In the genomic region with DNA sequence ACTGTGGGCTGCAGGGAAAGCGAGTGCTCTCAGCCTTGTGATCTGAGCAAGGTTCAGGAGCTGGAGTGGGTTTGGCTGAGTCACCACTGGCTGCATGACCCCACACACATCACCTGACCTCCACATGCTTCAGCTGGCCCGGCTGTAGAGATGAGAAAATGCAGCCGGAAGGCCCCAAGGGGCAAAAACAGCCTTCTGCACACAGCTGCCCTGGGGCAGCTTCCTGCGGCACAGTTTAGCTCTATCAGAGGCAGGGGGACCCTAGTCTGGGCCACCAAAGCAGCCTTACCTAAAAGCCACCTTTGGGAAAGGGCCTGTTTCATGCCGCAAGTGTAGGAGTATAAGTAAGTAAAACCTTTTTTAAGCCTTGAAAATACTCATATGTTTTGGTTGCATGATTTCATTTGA, we compare ENCODE assay signal across 8 cellular contexts.
DNase-seq lines count a peak whose midpoint lies in the region; ATAC-seq and TF ChIP-seq lines count a peak whose summit lies in the region.

No MANE protein-coding gene starts in this region.

- H3K79me2 ChIP-seq in GM23338 (replicated peaks; ENCODE audit: insufficient read depth) (no peaks in the 10 kb centered on the region), Loucy (ENCODE audit: insufficient read depth, low read length) (no peaks in the 10 kb centered on the region)

- H3K9me3 ChIP-seq in Loucy (ENCODE audit: insufficient read depth, low read depth, low read length) (no peaks in the 10 kb centered on the region), esophagus muscularis mucosa (no peaks in the 10 kb centered on the region)

- H2AFZ ChIP-seq in GM23338: peak overlapping the region; percentile 59; the same call in 1 of the 2 replicates
- H2AFZ ChIP-seq in Loucy (ENCODE audit: low read length): peak overlapping the region; percentile 45; the same call in 1 of the 2 replicates

- H3K27me3 ChIP-seq in GM23338 (ENCODE audit: insufficient read depth) (no peaks in the 10 kb centered on the region), Loucy (ENCODE audit: insufficient read depth, low read length, poor library complexity, severe bottlenecking) (no peaks in the 10 kb centered on the region), esophagus muscularis mucosa (no peaks in the 10 kb centered on the region)

- TF ChIP-seq EP300 in esophagus muscularis mucosa (IDR thresholded peaks at IDR 0.05): no peak

- TF ChIP-seq POLR2A in esophagus muscularis mucosa (IDR thresholded peaks at IDR 0.05; ENCODE audit: low read depth): no peak

- peaks cover 3% of the 10 kb centered on the region; the same call in 2 of the 3 replicates for H3K36me3 Mint-ChIP-seq in GM23338 (ENCODE audit: low read depth)

- H3K4me1 Mint-ChIP-seq in GM23338: 0 out of 3 replicates have a peak, but pooled peaks cover 2% of the 10 kb centered on the region

- no peak overlapping the region for H3K27ac Mint-ChIP-seq in GM23338

- H3K4me1 ChIP-seq in GM23338 (ENCODE audit: insufficient read depth): no peaks in the 10 kb centered on the region
- H3K4me1 ChIP-seq in Loucy (ENCODE audit: insufficient read depth, low read length, poor library complexity, severe bottlenecking): no peaks in the 10 kb centered on the region
- H3K4me1 ChIP-seq in esophagus muscularis mucosa: peaks cover 4 to 24% (median 7%) of the 10 kb centered on the region in 4 donors

- H3K4me3 Mint-ChIP-seq in GM23338: no peak overlapping the region

- intact Hi-C loops in esophagus muscularis mucosa (cut with DNase I): no loop called here

- H3K4me2 ChIP-seq in GM23338: no peak overlapping the region
- no peak overlapping the region for H3K4me2 ChIP-seq in Loucy (ENCODE audit: low read depth, low read length, poor library complexity, severe bottlenecking)

- H3K4me3 ChIP-seq in GM23338 (no peak overlapping the region), Loucy (ENCODE audit: low read length, poor library complexity, severe bottlenecking) (no peak overlapping the region), esophagus muscularis mucosa (no peak overlapping the region), retinal pigment epithelial cell (ENCODE audit: low read length) (no peak overlapping the region)

- H3K27ac ChIP-seq in GM23338 (ENCODE audit: low read depth) (no peak overlapping the region), esophagus muscularis mucosa (replicated peaks in 1 of 4) (peak overlapping the region in 3 of 4 donors; percentile 20 to 35 (median 33))

- TF ChIP-seq CTCF in GM23338 (conservative IDR thresholded peaks at IDR 0.05; ENCODE audit: low read depth in 2 of 2) (no peak), Loucy (conservative IDR thresholded peaks at IDR 0.05; ENCODE audit: low read length) (no peak), esophagus muscularis mucosa (IDR thresholded peaks at IDR 0.05) (no peak), retinal pigment epithelial cell (conservative IDR thresholded peaks at IDR 0.05; ENCODE audit: low read depth, low read length) (no peak)

- H4K20me1 ChIP-seq in GM23338 (replicated peaks; ENCODE audit: insufficient read depth) (no peaks in the 10 kb centered on the region), Loucy (ENCODE audit: insufficient read depth, low read length, poor library complexity, severe bottlenecking) (no peaks in the 10 kb centered on the region)

- no peaks in the 10 kb centered on the region for H3F3A ChIP-seq in GM23338 (replicated peaks; ENCODE audit: low read depth)
- H3F3A ChIP-seq in Loucy (ENCODE audit: low read depth): no peaks in the 10 kb centered on the region

- H3K9me3 Mint-ChIP-seq in GM23338: peaks cover 21% of the 10 kb centered on the region

- peak; percentile 91 for ATAC-seq in GM18502 (IDR thresholded peaks at IDR 0.05; ENCODE audit: poor library complexity, unreplicated experiment)
- no peak for ATAC-seq in GM23338

- no peak overlapping the region for H3K9ac ChIP-seq in Loucy (ENCODE audit: low read depth, low read length, poor library complexity, severe bottlenecking)

- DNase-seq in GM23338 (ENCODE audit: low spot score): no peak
- DNase-seq in esophagus muscularis mucosa (ENCODE audit: extremely low spot score): no peak
- peak; percentile 81 for DNase-seq in retinal pigment epithelial cell (ENCODE audit: low read depth)
- DNase-seq in NCI-H510A treated with DMSO at 0.1 percent for 48 hours (lab: John Stamatoyannopoulos, UW): no peak
- DNase-seq in DMS 273 (lab: John Stamatoyannopoulos, UW; ENCODE audit: unreplicated experiment): no peak
- DNase-seq in stimulated activated CD4-positive, alpha-beta T cell treated with anti-CD3 and anti-CD28 coated beads, Interleukin-4, amount 100 ng/mL, for 24 hours: no peak

- H3K36me3 ChIP-seq in GM23338 (ENCODE audit: insufficient read depth): no peaks in the 10 kb centered on the region
- H3K36me3 ChIP-seq in Loucy (ENCODE audit: insufficient read depth, low read length): no peaks in the 10 kb centered on the region
- H3K36me3 ChIP-seq in esophagus muscularis mucosa: no peaks in the 10 kb centered on the region

- no peaks in the 10 kb centered on the region; the same call in 1 of the 2 replicates for H3K9me2 ChIP-seq in GM23338 (ENCODE audit: insufficient read depth)
- H3K9me2 ChIP-seq in Loucy (replicated peaks; ENCODE audit: low read depth, low read length): no peaks in the 10 kb centered on the region

- H3K27me3 Mint-ChIP-seq in GM23338 (ENCODE audit: insufficient read depth, low read depth, poor library complexity): no peaks in the 10 kb centered on the region

- 64% methylated on average over 5 of the region's 5 CpGs for WGBS in esophagus muscularis mucosa

TF ChIP-seq in GM23338, 12 proteins besides CTCF, POLR2A, EP300 and RAD21 (continues in another document):
- TF ChIP-seq STAT1 (IDR thresholded peaks at IDR 0.05; ENCODE audit: unreplicated experiment): no peak
- TF ChIP-seq, protein P1, sequence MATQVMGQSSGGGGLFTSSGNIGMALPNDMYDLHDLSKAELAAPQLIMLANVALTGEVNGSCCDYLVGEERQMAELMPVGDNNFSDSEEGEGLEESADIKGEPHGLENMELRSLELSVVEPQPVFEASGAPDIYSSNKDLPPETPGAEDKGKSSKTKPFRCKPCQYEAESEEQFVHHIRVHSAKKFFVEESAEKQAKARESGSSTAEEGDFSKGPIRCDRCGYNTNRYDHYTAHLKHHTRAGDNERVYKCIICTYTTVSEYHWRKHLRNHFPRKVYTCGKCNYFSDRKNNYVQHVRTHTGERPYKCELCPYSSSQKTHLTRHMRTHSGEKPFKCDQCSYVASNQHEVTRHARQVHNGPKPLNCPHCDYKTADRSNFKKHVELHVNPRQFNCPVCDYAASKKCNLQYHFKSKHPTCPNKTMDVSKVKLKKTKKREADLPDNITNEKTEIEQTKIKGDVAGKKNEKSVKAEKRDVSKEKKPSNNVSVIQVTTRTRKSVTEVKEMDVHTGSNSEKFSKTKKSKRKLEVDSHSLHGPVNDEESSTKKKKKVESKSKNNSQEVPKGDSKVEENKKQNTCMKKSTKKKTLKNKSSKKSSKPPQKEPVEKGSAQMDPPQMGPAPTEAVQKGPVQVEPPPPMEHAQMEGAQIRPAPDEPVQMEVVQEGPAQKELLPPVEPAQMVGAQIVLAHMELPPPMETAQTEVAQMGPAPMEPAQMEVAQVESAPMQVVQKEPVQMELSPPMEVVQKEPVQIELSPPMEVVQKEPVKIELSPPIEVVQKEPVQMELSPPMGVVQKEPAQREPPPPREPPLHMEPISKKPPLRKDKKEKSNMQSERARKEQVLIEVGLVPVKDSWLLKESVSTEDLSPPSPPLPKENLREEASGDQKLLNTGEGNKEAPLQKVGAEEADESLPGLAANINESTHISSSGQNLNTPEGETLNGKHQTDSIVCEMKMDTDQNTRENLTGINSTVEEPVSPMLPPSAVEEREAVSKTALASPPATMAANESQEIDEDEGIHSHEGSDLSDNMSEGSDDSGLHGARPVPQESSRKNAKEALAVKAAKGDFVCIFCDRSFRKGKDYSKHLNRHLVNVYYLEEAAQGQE (IDR thresholded peaks at IDR 0.05; ENCODE audit: unreplicated experiment): no peak
